Comparison of ENCODE assay signal across 11 cellular contexts in the genomic region with DNA sequence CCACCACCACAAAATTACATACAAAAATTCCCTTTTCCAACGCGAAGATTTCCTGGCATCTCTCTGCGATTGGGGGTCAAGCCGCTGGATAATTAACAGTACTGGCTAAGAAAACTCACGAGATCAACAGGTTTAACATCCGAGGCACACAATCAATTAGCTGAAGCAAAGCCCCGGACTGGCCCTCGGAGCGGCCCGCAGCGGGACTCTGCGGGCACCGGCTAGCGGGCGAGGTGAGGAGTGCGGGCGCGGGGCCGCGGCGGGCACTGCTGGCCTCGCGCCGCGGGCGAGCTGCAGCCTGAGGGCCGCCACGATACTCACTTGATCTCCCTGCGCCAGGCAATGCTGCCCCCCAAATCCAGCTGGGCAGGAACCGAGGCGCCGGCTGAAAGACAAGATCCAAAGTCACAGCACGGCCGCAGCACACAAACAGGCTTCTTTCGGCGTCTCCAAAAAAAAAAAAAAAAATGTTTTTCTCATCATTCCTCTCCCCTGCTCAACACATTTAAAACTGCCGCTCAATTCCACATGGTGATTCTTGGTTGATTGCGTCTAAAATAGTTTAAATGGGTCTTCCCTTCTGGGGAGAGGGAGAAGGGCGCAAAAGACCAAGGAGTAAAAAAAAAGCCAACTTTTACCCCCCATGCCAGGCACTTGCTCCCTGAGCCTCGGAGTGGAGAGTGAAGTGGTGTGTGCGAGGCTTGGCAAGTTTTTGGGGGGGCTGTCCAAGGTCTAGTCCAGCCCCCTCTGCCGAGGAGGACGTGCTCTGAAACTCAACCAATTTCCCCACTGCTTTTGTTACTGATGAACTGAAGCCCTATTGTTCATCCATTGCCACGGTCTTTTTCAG.
DNase-seq lines count a peak whose midpoint lies in the region; ATAC-seq and TF ChIP-seq lines count a peak whose summit lies in the region.
"Had no signal": no experiment of that assay in that cellular context is flagged by ENCODE, and none has a peak within 500 bp of the region (broad histone marks: within the 10 kb centered on the region; RNA-seq: fewer than 3 reads in every experiment).

No MANE protein-coding gene starts in this region.

- TF ChIP-seq POLR2A in tibial nerve (IDR thresholded peaks at IDR 0.05): peak in 1 of 2 donors; percentile 41

- H3K4me1 Mint-ChIP-seq in activated naive CD8-positive, alpha-beta T cell (ENCODE audit: low read depth): peaks cover 24% of the 10 kb centered on the region
- peaks cover 24% of the 10 kb centered on the region for H3K4me1 Mint-ChIP-seq in activated naive CD8-positive, alpha-beta T cell treated with anti-CD3 and anti-CD28 coated beads for 36 hours
- H3K4me1 Mint-ChIP-seq in T-helper 17 cell: peaks cover 14% of the 10 kb centered on the region

- peaks cover 0 to 98% of the 10 kb centered on the region in 2 donors for H3K27me3 ChIP-seq in tibial nerve
- H3K27me3 ChIP-seq in effector memory CD4-positive, alpha-beta T cell (replicated peaks; ENCODE audit: control insufficient read depth, insufficient read depth, low read length, poor library complexity, severe bottlenecking): peaks cover 63% of the 10 kb centered on the region

- no peak for TF ChIP-seq CTCF in tibial nerve (IDR thresholded peaks at IDR 0.05)

- peaks cover 2% of the 10 kb centered on the region for H3K36me3 Mint-ChIP-seq in activated naive CD8-positive, alpha-beta T cell
- peaks cover 12% of the 10 kb centered on the region for H3K36me3 Mint-ChIP-seq in activated naive CD8-positive, alpha-beta T cell treated with anti-CD3 and anti-CD28 coated beads for 36 hours
- peaks cover 6% of the 10 kb centered on the region for H3K36me3 Mint-ChIP-seq in T-helper 17 cell (ENCODE audit: low read depth)

- H3K4me3 ChIP-seq in tibial nerve: peak overlapping the region; percentile 42 to 66 (median 51)
- H3K4me3 ChIP-seq in effector memory CD4-positive, alpha-beta T cell (ENCODE audit: insufficient read depth, low read depth, low read length, poor library complexity, severe bottlenecking): no peak overlapping the region
- H3K4me3 ChIP-seq: BLaER1 had no signal

- ATAC-seq in T-helper 17 cell: no peak

- H3K9me3 ChIP-seq in T-helper 17 cell (ENCODE audit: control insufficient read depth, low read length, poor library complexity, severe bottlenecking) (no peaks in the 10 kb centered on the region), tibial nerve (no peaks in the 10 kb centered on the region)
- H3K9me3 ChIP-seq in effector memory CD4-positive, alpha-beta T cell (ENCODE audit: control insufficient read depth, low read length): peaks cover 2% of the 10 kb centered on the region

- H3K27ac Mint-ChIP-seq in activated naive CD8-positive, alpha-beta T cell: no peak overlapping the region
- no peak overlapping the region for H3K27ac Mint-ChIP-seq in activated naive CD8-positive, alpha-beta T cell treated with anti-CD3 and anti-CD28 coated beads for 36 hours
- H3K27ac Mint-ChIP-seq in T-helper 17 cell: peak overlapping the region; percentile 87

- 5 to 8% methylated on average over 44 of the region's 44 CpGs for whole genome bisulfite sequencing in tibial nerve, 2 donors

- H3K27ac ChIP-seq in tibial nerve: peak overlapping the region; percentile 36 to 93 (median 92)
- H3K27ac ChIP-seq in effector memory CD4-positive, alpha-beta T cell (ENCODE audit: insufficient read depth, low read length, poor library complexity, severe bottlenecking): no peak overlapping the region
- H3K27ac ChIP-seq: BLaER1 had no signal

- peaks cover 66% of the 10 kb centered on the region for H3K27me3 Mint-ChIP-seq in activated naive CD8-positive, alpha-beta T cell
- peaks cover 95% of the 10 kb centered on the region for H3K27me3 Mint-ChIP-seq in activated naive CD8-positive, alpha-beta T cell treated with anti-CD3 and anti-CD28 coated beads for 36 hours
- H3K27me3 Mint-ChIP-seq in T-helper 17 cell: peaks cover 85% of the 10 kb centered on the region

- H3K4me3 Mint-ChIP-seq in activated naive CD8-positive, alpha-beta T cell: peak overlapping the region; percentile 76
- H3K4me3 Mint-ChIP-seq in activated naive CD8-positive, alpha-beta T cell treated with anti-CD3 and anti-CD28 coated beads for 36 hours: no peak overlapping the region
- H3K4me3 Mint-ChIP-seq in T-helper 17 cell: peak overlapping the region; percentile 72

- H3K9me3 Mint-ChIP-seq in activated naive CD8-positive, alpha-beta T cell (ENCODE audit: low read depth): peaks cover 21% of the 10 kb centered on the region
- H3K9me3 Mint-ChIP-seq in activated naive CD8-positive, alpha-beta T cell treated with anti-CD3 and anti-CD28 coated beads for 36 hours: peaks cover 13% of the 10 kb centered on the region

- TF ChIP-seq EP300 in tibial nerve (IDR thresholded peaks at IDR 0.05): peak in 1 of 2 donors; percentile 89

- peaks cover 0 to 33% (median 8%) of the 10 kb centered on the region in 4 donors for H3K4me1 ChIP-seq in tibial nerve
- peaks cover 17% of the 10 kb centered on the region for H3K4me1 ChIP-seq in effector memory CD4-positive, alpha-beta T cell (ENCODE audit: control insufficient read depth, insufficient read depth, low read length, poor library complexity, severe bottlenecking)

- no peaks in the 10 kb centered on the region for H3K36me3 ChIP-seq in tibial nerve
- no peaks in the 10 kb centered on the region for H3K36me3 ChIP-seq in effector memory CD4-positive, alpha-beta T cell (ENCODE audit: control insufficient read depth, insufficient read depth, low read length)
- H3K36me3 ChIP-seq: BLaER1 had no signal

- no peak for DNase-seq in activated naive CD8-positive, alpha-beta T cell treated with anti-CD3 and anti-CD28 coated beads for 36 hours
- DNase-seq in T-helper 17 cell (no peak), hypothalamus (lab: John Stamatoyannopoulos, UW) (peak in 35 of 51 donors; percentile 23 to 92 (median 72)), tibial nerve (ENCODE audit: low spot score in 2 of 2) (no peak), NCI-H1092 (lab: John Stamatoyannopoulos, UW) (no peak), NK-92 (lab: John Stamatoyannopoulos, UW; ENCODE audit: unreplicated experiment) (no peak)
- no peak for DNase-seq in effector memory CD4-positive, alpha-beta T cell
- DNase-seq: activated CD4-positive, alpha-beta T cell treated with anti-CD3 and anti-CD28 coated beads, Interleukin-2, amount 50 U/mL, for 48 hours; cortex of kidney had no signal

Comparison
In these comparisons a context has a peak if more than half of its experiments do, and no peak if none do; other contexts are left out.
1. DNase-seq: peak in hypothalamus (35 of 51); none in activated naive CD8-positive, alpha-beta T cell treated with anti-CD3 and anti-CD28 coated beads for 36 hours (single experiment), T-helper 17 cell (0 of 3), tibial nerve (0 of 2), NCI-H1092 (single experiment), NK-92 (single experiment) and effector memory CD4-positive, alpha-beta T cell (0 of 3).